In genomic region chr6:163406320-163406719, GRCh38 we compare ENCODE assay signal across 8 cellular contexts. TPM values are rescaled to one million over a fixed set of nuclear protein-coding genes. Genes with fewer than 3 reads are reported as not detected.
DNase-seq lines count a peak whose midpoint lies in the region; ATAC-seq and TF ChIP-seq lines count a peak whose summit lies in the region.

No MANE protein-coding gene starts in this region.

- H3K4me2 ChIP-seq in skeletal muscle satellite cell (ENCODE audit: low read length), result peak overlapping the region; percentile 79

- H3K27ac Mint-ChIP-seq in glutamatergic neuron (ENCODE audit: unreplicated experiment), result no peak overlapping the region

- H3K9ac ChIP-seq in endocrine pancreas (ENCODE audit: control insufficient read depth, insufficient read depth, low read length) (no peak overlapping the region), skeletal muscle satellite cell (ENCODE audit: low read depth, low read length) (peak overlapping the region; percentile 71)

- H3K4me1 Mint-ChIP-seq in glutamatergic neuron (ENCODE audit: low read depth, unreplicated experiment), result peaks cover 4% of the 10 kb centered on the region

- peak overlapping the region; percentile 73 for H3K4me3 ChIP-seq in endocrine pancreas (ENCODE audit: control insufficient read depth, insufficient read depth, low read length)
- peak overlapping the region; percentile 59 for H3K4me3 ChIP-seq in skeletal muscle satellite cell (ENCODE audit: low read length)
- H3K4me3 ChIP-seq in WERI-Rb-1 (ENCODE audit: low read depth, low read length), result no peak overlapping the region

- DNase-seq in glutamatergic neuron, result no peak
- no peak for DNase-seq in WERI-Rb-1
- no peak for DNase-seq in ecto neural progenitor cell (ENCODE audit: low spot score)
- no peak for DNase-seq in hypothalamus (lab: John Stamatoyannopoulos, UW)

- no peaks in the 10 kb centered on the region for H3K9me3 ChIP-seq in endocrine pancreas (ENCODE audit: control insufficient read depth, low read length)
- no peaks in the 10 kb centered on the region for H3K9me3 ChIP-seq in skeletal muscle satellite cell (replicated peaks; ENCODE audit: low read length)
- H3K9me3 ChIP-seq in WERI-Rb-1 (ENCODE audit: severe bottlenecking), result no peaks in the 10 kb centered on the region

- H3K27me3 ChIP-seq in endocrine pancreas (ENCODE audit: control insufficient read depth, insufficient read depth, low read length) (no peaks in the 10 kb centered on the region), skeletal muscle satellite cell (ENCODE audit: control insufficient read depth, insufficient read depth, low read length) (no peaks in the 10 kb centered on the region), WERI-Rb-1 (ENCODE audit: insufficient read depth, low read depth, severe bottlenecking) (no peaks in the 10 kb centered on the region)

- peak; percentile 5 for ATAC-seq in GM19043 (IDR thresholded peaks at IDR 0.05; ENCODE audit: low read depth, unreplicated experiment)
- ATAC-seq in HG03378 (IDR thresholded peaks at IDR 0.05; ENCODE audit: unreplicated experiment), result peak; percentile 11

- no peaks in the 10 kb centered on the region for H3K36me3 Mint-ChIP-seq in glutamatergic neuron (ENCODE audit: unreplicated experiment)

- H3K4me1 ChIP-seq in endocrine pancreas (ENCODE audit: control insufficient read depth, insufficient read depth, low read length) (no peaks in the 10 kb centered on the region), skeletal muscle satellite cell (ENCODE audit: control insufficient read depth, insufficient read depth, low read length) (peaks cover 23% of the 10 kb centered on the region)

- H3K27ac ChIP-seq in WERI-Rb-1, result no peak overlapping the region

- peaks cover 4% of the 10 kb centered on the region for H3K27me3 Mint-ChIP-seq in glutamatergic neuron (ENCODE audit: unreplicated experiment)

- H3K9me3 Mint-ChIP-seq in glutamatergic neuron (ENCODE audit: unreplicated experiment), result no peaks in the 10 kb centered on the region

- no peak overlapping the region for H3K4me3 Mint-ChIP-seq in glutamatergic neuron (ENCODE audit: unreplicated experiment)

- H3K36me3 ChIP-seq in endocrine pancreas (ENCODE audit: control insufficient read depth, insufficient read depth, low read length) (no peaks in the 10 kb centered on the region), skeletal muscle satellite cell (ENCODE audit: insufficient read depth, low read length) (no peaks in the 10 kb centered on the region), WERI-Rb-1 (no peaks in the 10 kb centered on the region)

- no peak for TF ChIP-seq CTCF in glutamatergic neuron (IDR thresholded peaks at IDR 0.05; ENCODE audit: partially characterized antibody, unreplicated experiment)
- TF ChIP-seq CTCF in WERI-Rb-1 (IDR thresholded peaks at IDR 0.05; ENCODE audit: low read depth, low read length), result no peak

RNA-seq across cellular contexts. Expression of gene QKI, which starts 8.2 kb away (rescaled TPM):
- 130 and 137 TPM in 2 replicates for total RNA-seq in skeletal muscle satellite cell (2012; rRNA removed)
- total RNA-seq in glutamatergic neuron (ENCODE audit: unreplicated experiment), result 50.5 TPM
